26 cellular contexts compared by ENCODE assay signal in genomic region chr9:114469091-114469853, GRCh38.
"Had no signal": no experiment of that assay in that cellular context is flagged by ENCODE, and none has a peak within 500 bp of the region (broad histone marks: within the 10 kb centered on the region; RNA-seq: fewer than 3 reads in every experiment).

No MANE protein-coding gene starts in this region.

- H3K36me3 ChIP-seq: colonic mucosa, left ventricle myocardium inferior, lower lobe of right lung, right atrium auricular region had no signal

- H3K9me3 ChIP-seq: colonic mucosa, lower lobe of right lung, mucosa of descending colon, sigmoid colon, stomach, testis had no signal

- H3K4me1 Mint-ChIP-seq: immature natural killer cell, neural crest cell had no signal

- H3K4me1 ChIP-seq: colonic mucosa, left ventricle myocardium inferior, lower lobe of right lung, parathyroid adenoma, right atrium auricular region, sigmoid colon, stomach, tibial artery had no signal

- H3K9ac ChIP-seq: parathyroid adenoma had no signal

- H3K27ac Mint-ChIP-seq: immature natural killer cell; mesothelial cell of epicardium; naive B cell; natural killer cell treated with Interleukin-12 subunit alpha and Interleukin-12 subunit beta and Interleukin-15 and Interleukin-18, amount 100 ng/mL, for 72 hours; stimulated activated naive B cell treated with anti-CD40 and anti-IgM and Interleukin-4, amounts not matched to agents 10 μg/mL and 1 μg/mL and 100 μg/mL, for 72 hours; type B pancreatic cell had no signal

- H3K27me3 Mint-ChIP-seq: effector memory CD8-positive, alpha-beta T cell; naive B cell; natural killer cell treated with Interleukin-12 subunit alpha and Interleukin-12 subunit beta and Interleukin-15 and Interleukin-18, amount 100 ng/mL, for 72 hours; progenitor cell of endocrine pancreas; type B pancreatic cell had no signal

- H3K79me2 ChIP-seq: parathyroid adenoma had no signal

- H3K4me3 Mint-ChIP-seq: effector memory CD8-positive, alpha-beta T cell; immature natural killer cell; mesothelial cell of epicardium; naive B cell; natural killer cell treated with Interleukin-12 subunit alpha and Interleukin-12 subunit beta and Interleukin-15 and Interleukin-18, amount 100 ng/mL, for 72 hours; neural crest cell; stimulated activated naive B cell treated with anti-CD40 and anti-IgM and Interleukin-4, amounts not matched to agents 10 μg/mL and 1 μg/mL and 100 μg/mL, for 72 hours; type B pancreatic cell had no signal

- H3K27me3 ChIP-seq: colonic mucosa, right atrium auricular region, sigmoid colon, stomach, testis, tibial artery had no signal

- DNase-seq: colonic mucosa; dermis blood vessel endothelial cell; effector memory CD8-positive, alpha-beta T cell; hypothalamus; immature natural killer cell; islet precursor cell; kidney glomerular epithelial cell; left colon; left ventricle myocardium inferior; lower lobe of right lung; mucosa of descending colon; naive B cell; sigmoid colon; stimulated activated CD4-positive, alpha-beta T cell treated with anti-CD3 and anti-CD28 coated beads, Interleukin-2, amount 100 ng/mL, for 24 hours; stimulated activated CD4-positive, alpha-beta T cell treated with anti-CD3 and anti-CD28 coated beads, Interleukin-4, amount 100 ng/mL, for 24 hours; stimulated activated naive B cell treated with anti-CD40 and anti-IgM and Interleukin-4, amounts not matched to agents 10 μg/mL and 1 μg/mL and 100 μg/mL, for 72 hours; stomach; testis had no signal

- H3K9me3 Mint-ChIP-seq: immature natural killer cell; natural killer cell treated with Interleukin-12 subunit alpha and Interleukin-12 subunit beta and Interleukin-15 and Interleukin-18, amount 100 ng/mL, for 72 hours; type B pancreatic cell had no signal

- H3K27ac ChIP-seq: colonic mucosa, left ventricle myocardium inferior, lower lobe of right lung, parathyroid adenoma, right atrium auricular region, sigmoid colon, stomach, tibial artery had no signal

- H3K4me3 ChIP-seq: colonic mucosa, left ventricle myocardium inferior, lower lobe of right lung, mucosa of descending colon, right atrium auricular region, sigmoid colon, stomach, testis, tibial artery had no signal

- H2AFZ ChIP-seq: parathyroid adenoma had no signal

- H3K36me3 Mint-ChIP-seq: natural killer cell treated with Interleukin-12 subunit alpha and Interleukin-12 subunit beta and Interleukin-15 and Interleukin-18, amount 100 ng/mL, for 72 hours had no signal

- ATAC-seq: effector memory CD8-positive, alpha-beta T cell; left colon; lower lobe of right lung; mucosa of descending colon; stimulated activated naive B cell treated with anti-CD40 and anti-IgM and Interleukin-4, amounts not matched to agents 10 μg/mL and 1 μg/mL and 100 μg/mL, for 72 hours had no signal
